1 cellular context compared by ENCODE assay signal in the genomic region with DNA sequence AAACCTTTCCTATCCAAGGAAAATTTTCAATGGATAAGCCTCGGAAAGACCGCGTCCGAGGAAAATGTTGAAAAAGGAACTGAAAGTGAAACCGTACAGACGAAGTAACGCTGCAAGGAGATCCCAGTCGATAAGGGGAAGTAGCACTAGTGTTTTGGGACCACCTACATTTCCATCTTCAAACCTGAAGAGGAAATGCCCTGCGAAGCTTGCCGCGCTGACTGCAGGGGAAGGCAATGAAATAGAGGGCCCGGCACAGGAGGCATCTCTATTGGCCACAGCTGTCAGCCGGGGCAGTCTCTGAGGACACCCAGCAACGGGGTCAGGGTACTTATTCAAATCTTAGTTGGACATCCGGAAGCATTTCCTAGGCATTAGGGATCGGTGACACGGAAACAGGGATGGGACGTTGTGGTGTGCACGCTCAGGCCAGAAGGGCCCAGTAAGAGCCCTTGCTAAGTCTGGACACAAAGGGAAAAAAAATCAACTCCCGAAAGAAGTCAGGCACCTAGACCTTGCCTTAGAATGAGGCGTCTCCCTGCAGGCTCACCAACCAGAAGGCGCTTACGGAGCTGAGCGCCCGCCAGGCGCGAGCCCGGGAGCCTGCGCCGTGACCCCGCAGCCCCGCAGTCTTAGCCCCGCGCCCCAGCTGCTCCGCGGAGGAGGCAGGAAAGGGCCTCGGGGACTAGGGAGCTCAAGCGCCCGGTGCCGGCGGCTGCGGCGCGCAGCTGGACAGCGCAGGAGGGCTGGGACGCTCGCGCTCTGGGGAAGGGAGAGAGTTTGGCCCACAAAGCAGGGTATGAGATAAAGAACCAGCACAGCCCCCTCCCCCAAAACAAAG.
TF ChIP-seq lines count a peak whose summit lies in the region.

No MANE protein-coding gene starts in this region.

TF ChIP-seq in HepG2, 621 proteins besides CTCF, POLR2A, EP300 and RAD21 (continued from another document and continues in another):
- TF ChIP-seq, protein P1, sequence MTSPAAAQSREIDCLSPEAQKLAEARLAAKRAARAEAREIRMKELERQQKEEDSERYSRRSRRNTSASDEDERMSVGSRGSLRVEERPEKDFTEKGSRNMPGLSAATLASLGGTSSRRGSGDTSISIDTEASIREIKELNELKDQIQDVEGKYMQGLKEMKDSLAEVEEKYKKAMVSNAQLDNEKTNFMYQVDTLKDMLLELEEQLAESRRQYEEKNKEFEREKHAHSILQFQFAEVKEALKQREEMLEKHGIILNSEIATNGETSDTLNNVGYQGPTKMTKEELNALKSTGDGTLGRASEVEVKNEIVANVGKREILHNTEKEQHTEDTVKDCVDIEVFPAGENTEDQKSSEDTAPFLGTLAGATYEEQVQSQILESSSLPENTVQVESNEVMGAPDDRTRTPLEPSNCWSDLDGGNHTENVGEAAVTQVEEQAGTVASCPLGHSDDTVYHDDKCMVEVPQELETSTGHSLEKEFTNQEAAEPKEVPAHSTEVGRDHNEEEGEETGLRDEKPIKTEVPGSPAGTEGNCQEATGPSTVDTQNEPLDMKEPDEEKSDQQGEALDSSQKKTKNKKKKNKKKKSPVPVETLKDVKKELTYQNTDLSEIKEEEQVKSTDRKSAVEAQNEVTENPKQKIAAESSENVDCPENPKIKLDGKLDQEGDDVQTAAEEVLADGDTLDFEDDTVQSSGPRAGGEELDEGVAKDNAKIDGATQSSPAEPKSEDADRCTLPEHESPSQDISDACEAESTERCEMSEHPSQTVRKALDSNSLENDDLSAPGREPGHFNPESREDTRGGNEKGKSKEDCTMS (CRISPR knock-in tag; conservative IDR thresholded peaks at IDR 0.05), result no peak
- TF ChIP-seq MEF2D (CRISPR knock-in tag; IDR thresholded peaks at IDR 0.05) (no peak), PAX8 (CRISPR knock-in tag; IDR thresholded peaks at IDR 0.05; ENCODE audit: borderline replicate concordance) (no peak), IRF2 (CRISPR knock-in tag; IDR thresholded peaks at IDR 0.05) (peak; percentile 34; the same call in 1 of the 2 replicates), CBX5 (CRISPR knock-in tag; IDR thresholded peaks at IDR 0.05; ENCODE audit: borderline replicate concordance) (no peak), HOXA3 (CRISPR knock-in tag; IDR thresholded peaks at IDR 0.05) (no peak), ZFP90 (CRISPR knock-in tag; IDR thresholded peaks at IDR 0.05; ENCODE audit: borderline replicate concordance) (no peak), ZNF282 (IDR thresholded peaks at IDR 0.05; ENCODE audit: partially characterized antibody) (no peak), SNAI1 (CRISPR knock-in tag; IDR thresholded peaks at IDR 0.05; ENCODE audit: borderline replicate concordance) (no peak), ZNF761 (CRISPR knock-in tag; conservative IDR thresholded peaks at IDR 0.05) (no peak), CHD4 (IDR thresholded peaks at IDR 0.05; ENCODE audit: borderline replicate concordance, low read length) (no peak), GZF1 (CRISPR knock-in tag; IDR thresholded peaks at IDR 0.05) (no peak), NONO (IDR thresholded peaks at IDR 0.05) (no peak), NONO (CRISPR knock-in tag; conservative IDR thresholded peaks at IDR 0.05) (no peak), ZNF124 (CRISPR knock-in tag; IDR thresholded peaks at IDR 0.05) (0 out of 2 replicates have a peak, but pooled peaks have one; percentile 13), CAMTA2 (CRISPR knock-in tag; IDR thresholded peaks at IDR 0.05; ENCODE audit: borderline replicate concordance) (no peak), ZNF20 (CRISPR knock-in tag; IDR thresholded peaks at IDR 0.05) (no peak), ZMAT3 (CRISPR knock-in tag; conservative IDR thresholded peaks at IDR 0.05) (no peak), CEBPG (CRISPR knock-in tag; IDR thresholded peaks at IDR 0.05) (no peak), JDP2 (CRISPR knock-in tag; IDR thresholded peaks at IDR 0.05; ENCODE audit: borderline replicate concordance) (no peak), ZFP36 (IDR thresholded peaks at IDR 0.05; ENCODE audit: borderline replicate concordance, low read depth, low read length, partially characterized antibody) (no peak), ZNF713 (CRISPR knock-in tag; IDR thresholded peaks at IDR 0.05) (no peak), ZNF256 (CRISPR knock-in tag; conservative IDR thresholded peaks at IDR 0.05) (no peak; the same call in 1 of the 2 replicates), SRF (IDR thresholded peaks at IDR 0.05; ENCODE audit: low read depth, low read length) (no peak), RELA (CRISPR knock-in tag; IDR thresholded peaks at IDR 0.05) (no peak), EED (CRISPR knock-in tag; IDR thresholded peaks at IDR 0.05) (no peak), TBX2 (CRISPR knock-in tag; IDR thresholded peaks at IDR 0.05; ENCODE audit: borderline replicate concordance) (no peak)
- TF ChIP-seq, protein P2, sequence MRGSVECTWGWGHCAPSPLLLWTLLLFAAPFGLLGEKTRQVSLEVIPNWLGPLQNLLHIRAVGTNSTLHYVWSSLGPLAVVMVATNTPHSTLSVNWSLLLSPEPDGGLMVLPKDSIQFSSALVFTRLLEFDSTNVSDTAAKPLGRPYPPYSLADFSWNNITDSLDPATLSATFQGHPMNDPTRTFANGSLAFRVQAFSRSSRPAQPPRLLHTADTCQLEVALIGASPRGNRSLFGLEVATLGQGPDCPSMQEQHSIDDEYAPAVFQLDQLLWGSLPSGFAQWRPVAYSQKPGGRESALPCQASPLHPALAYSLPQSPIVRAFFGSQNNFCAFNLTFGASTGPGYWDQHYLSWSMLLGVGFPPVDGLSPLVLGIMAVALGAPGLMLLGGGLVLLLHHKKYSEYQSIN (CRISPR knock-in tag; IDR thresholded peaks at IDR 0.05; ENCODE audit: borderline replicate concordance), result no peak
- TF ChIP-seq, protein P3, sequence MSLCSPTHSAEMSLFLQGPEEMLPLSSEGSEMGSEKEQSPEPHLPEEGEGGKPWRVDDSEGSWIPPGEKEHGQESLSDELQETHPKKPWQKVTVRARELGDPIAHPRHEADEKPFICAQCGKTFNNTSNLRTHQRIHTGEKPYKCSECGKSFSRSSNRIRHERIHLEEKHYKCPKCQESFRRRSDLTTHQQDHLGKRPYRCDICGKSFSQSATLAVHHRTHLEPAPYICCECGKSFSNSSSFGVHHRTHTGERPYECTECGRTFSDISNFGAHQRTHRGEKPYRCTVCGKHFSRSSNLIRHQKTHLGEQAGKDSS (CRISPR knock-in tag; IDR thresholded peaks at IDR 0.05; ENCODE audit: borderline replicate concordance, low read depth), result no peak
- TF ChIP-seq, protein P4, sequence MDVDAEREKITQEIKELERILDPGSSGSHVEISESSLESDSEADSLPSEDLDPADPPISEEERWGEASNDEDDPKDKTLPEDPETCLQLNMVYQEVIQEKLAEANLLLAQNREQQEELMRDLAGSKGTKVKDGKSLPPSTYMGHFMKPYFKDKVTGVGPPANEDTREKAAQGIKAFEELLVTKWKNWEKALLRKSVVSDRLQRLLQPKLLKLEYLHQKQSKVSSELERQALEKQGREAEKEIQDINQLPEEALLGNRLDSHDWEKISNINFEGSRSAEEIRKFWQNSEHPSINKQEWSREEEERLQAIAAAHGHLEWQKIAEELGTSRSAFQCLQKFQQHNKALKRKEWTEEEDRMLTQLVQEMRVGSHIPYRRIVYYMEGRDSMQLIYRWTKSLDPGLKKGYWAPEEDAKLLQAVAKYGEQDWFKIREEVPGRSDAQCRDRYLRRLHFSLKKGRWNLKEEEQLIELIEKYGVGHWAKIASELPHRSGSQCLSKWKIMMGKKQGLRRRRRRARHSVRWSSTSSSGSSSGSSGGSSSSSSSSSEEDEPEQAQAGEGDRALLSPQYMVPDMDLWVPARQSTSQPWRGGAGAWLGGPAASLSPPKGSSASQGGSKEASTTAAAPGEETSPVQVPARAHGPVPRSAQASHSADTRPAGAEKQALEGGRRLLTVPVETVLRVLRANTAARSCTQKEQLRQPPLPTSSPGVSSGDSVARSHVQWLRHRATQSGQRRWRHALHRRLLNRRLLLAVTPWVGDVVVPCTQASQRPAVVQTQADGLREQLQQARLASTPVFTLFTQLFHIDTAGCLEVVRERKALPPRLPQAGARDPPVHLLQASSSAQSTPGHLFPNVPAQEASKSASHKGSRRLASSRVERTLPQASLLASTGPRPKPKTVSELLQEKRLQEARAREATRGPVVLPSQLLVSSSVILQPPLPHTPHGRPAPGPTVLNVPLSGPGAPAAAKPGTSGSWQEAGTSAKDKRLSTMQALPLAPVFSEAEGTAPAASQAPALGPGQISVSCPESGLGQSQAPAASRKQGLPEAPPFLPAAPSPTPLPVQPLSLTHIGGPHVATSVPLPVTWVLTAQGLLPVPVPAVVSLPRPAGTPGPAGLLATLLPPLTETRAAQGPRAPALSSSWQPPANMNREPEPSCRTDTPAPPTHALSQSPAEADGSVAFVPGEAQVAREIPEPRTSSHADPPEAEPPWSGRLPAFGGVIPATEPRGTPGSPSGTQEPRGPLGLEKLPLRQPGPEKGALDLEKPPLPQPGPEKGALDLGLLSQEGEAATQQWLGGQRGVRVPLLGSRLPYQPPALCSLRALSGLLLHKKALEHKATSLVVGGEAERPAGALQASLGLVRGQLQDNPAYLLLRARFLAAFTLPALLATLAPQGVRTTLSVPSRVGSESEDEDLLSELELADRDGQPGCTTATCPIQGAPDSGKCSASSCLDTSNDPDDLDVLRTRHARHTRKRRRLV (CRISPR knock-in tag; IDR thresholded peaks at IDR 0.05), result no peak
- TF ChIP-seq, protein P5, sequence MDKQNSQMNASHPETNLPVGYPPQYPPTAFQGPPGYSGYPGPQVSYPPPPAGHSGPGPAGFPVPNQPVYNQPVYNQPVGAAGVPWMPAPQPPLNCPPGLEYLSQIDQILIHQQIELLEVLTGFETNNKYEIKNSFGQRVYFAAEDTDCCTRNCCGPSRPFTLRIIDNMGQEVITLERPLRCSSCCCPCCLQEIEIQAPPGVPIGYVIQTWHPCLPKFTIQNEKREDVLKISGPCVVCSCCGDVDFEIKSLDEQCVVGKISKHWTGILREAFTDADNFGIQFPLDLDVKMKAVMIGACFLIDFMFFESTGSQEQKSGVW (CRISPR knock-in tag; IDR thresholded peaks at IDR 0.05; ENCODE audit: borderline replicate concordance), result no peak
- TF ChIP-seq, protein P6, sequence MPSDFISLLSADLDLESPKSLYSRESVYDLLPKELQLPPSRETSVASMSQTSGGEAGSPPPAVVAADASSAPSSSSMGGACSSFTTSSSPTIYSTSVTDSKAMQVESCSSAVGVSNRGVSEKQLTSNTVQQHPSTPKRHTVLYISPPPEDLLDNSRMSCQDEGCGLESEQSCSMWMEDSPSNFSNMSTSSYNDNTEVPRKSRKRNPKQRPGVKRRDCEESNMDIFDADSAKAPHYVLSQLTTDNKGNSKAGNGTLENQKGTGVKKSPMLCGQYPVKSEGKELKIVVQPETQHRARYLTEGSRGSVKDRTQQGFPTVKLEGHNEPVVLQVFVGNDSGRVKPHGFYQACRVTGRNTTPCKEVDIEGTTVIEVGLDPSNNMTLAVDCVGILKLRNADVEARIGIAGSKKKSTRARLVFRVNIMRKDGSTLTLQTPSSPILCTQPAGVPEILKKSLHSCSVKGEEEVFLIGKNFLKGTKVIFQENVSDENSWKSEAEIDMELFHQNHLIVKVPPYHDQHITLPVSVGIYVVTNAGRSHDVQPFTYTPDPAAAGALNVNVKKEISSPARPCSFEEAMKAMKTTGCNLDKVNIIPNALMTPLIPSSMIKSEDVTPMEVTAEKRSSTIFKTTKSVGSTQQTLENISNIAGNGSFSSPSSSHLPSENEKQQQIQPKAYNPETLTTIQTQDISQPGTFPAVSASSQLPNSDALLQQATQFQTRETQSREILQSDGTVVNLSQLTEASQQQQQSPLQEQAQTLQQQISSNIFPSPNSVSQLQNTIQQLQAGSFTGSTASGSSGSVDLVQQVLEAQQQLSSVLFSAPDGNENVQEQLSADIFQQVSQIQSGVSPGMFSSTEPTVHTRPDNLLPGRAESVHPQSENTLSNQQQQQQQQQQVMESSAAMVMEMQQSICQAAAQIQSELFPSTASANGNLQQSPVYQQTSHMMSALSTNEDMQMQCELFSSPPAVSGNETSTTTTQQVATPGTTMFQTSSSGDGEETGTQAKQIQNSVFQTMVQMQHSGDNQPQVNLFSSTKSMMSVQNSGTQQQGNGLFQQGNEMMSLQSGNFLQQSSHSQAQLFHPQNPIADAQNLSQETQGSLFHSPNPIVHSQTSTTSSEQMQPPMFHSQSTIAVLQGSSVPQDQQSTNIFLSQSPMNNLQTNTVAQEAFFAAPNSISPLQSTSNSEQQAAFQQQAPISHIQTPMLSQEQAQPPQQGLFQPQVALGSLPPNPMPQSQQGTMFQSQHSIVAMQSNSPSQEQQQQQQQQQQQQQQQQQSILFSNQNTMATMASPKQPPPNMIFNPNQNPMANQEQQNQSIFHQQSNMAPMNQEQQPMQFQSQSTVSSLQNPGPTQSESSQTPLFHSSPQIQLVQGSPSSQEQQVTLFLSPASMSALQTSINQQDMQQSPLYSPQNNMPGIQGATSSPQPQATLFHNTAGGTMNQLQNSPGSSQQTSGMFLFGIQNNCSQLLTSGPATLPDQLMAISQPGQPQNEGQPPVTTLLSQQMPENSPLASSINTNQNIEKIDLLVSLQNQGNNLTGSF (CRISPR knock-in tag; IDR thresholded peaks at IDR 0.05), result no peak
- TF ChIP-seq, protein P7, sequence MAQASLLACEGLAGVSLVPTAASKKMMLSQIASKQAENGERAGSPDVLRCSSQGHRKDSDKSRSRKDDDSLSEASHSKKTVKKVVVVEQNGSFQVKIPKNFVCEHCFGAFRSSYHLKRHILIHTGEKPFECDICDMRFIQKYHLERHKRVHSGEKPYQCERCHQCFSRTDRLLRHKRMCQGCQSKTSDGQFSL (CRISPR knock-in tag; IDR thresholded peaks at IDR 0.05), result no peak
- TF ChIP-seq, protein P8, sequence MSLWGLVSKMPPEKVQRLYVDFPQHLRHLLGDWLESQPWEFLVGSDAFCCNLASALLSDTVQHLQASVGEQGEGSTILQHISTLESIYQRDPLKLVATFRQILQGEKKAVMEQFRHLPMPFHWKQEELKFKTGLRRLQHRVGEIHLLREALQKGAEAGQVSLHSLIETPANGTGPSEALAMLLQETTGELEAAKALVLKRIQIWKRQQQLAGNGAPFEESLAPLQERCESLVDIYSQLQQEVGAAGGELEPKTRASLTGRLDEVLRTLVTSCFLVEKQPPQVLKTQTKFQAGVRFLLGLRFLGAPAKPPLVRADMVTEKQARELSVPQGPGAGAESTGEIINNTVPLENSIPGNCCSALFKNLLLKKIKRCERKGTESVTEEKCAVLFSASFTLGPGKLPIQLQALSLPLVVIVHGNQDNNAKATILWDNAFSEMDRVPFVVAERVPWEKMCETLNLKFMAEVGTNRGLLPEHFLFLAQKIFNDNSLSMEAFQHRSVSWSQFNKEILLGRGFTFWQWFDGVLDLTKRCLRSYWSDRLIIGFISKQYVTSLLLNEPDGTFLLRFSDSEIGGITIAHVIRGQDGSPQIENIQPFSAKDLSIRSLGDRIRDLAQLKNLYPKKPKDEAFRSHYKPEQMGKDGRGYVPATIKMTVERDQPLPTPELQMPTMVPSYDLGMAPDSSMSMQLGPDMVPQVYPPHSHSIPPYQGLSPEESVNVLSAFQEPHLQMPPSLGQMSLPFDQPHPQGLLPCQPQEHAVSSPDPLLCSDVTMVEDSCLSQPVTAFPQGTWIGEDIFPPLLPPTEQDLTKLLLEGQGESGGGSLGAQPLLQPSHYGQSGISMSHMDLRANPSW (CRISPR knock-in tag; IDR thresholded peaks at IDR 0.05; ENCODE audit: borderline replicate concordance), result no peak
